1 cellular context compared by ENCODE assay signal in the genomic region with DNA sequence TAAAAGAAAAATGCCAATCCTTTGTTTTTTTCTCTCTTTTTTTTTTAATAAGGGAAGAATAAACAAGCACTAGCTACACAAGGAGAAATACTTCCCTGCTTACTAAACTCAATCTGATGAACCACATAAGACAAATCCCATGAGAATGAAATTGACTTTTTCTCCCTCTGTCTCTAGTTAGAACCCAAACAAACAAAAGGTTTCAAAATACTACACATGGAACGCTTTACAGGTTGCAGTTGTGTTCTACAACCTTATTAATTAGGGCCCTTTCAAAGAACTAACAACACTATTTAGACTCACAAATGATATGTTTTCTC.
TF ChIP-seq lines count a peak whose summit lies in the region.

No MANE protein-coding gene starts in this region.

TF ChIP-seq in IMR-90, 13 proteins besides CTCF, POLR2A, EP300 and RAD21 (continued from another document):
- TF ChIP-seq, protein P1, sequence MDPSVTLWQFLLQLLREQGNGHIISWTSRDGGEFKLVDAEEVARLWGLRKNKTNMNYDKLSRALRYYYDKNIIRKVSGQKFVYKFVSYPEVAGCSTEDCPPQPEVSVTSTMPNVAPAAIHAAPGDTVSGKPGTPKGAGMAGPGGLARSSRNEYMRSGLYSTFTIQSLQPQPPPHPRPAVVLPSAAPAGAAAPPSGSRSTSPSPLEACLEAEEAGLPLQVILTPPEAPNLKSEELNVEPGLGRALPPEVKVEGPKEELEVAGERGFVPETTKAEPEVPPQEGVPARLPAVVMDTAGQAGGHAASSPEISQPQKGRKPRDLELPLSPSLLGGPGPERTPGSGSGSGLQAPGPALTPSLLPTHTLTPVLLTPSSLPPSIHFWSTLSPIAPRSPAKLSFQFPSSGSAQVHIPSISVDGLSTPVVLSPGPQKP (IDR thresholded peaks at IDR 0.05; ENCODE audit: borderline replicate concordance, low read depth, low read length) = no peak
- TF ChIP-seq CEBPB (IDR thresholded peaks at IDR 0.05; ENCODE audit: low read depth, low read length) (no peak), MAZ (IDR thresholded peaks at IDR 0.05; ENCODE audit: borderline replicate concordance, low read depth, low read length) (no peak)
